14 cellular contexts compared by ENCODE assay signal in genomic region chr6:137241481-137242011, GRCh38. TPM values are rescaled to one million over a fixed set of nuclear protein-coding genes. Genes with fewer than 3 reads are reported as not detected.
DNase-seq lines count a peak whose midpoint lies in the region; ATAC-seq and TF ChIP-seq lines count a peak whose summit lies in the region.
"Had no signal": no experiment of that assay in that cellular context is flagged by ENCODE, and none has a peak within 500 bp of the region (broad histone marks: within the 10 kb centered on the region; RNA-seq: fewer than 3 reads in every experiment).

No MANE protein-coding gene starts in this region.

- H3K9me3 ChIP-seq in PC-9 (ENCODE audit: insufficient read depth, low read depth) = peaks cover 13% of the 10 kb centered on the region; the same call in 1 of the 2 replicates
- H3K9me3 ChIP-seq in mucosa of descending colon = no peaks in the 10 kb centered on the region

- peak overlapping the region; percentile 25; the same call in 1 of the 2 replicates for H3K27ac ChIP-seq in 22Rv1
- H3K27ac ChIP-seq in PC-9 = peak overlapping the region; percentile 59

- peaks cover 27% of the 10 kb centered on the region for H3K4me1 Mint-ChIP-seq in Calu3 (ENCODE audit: low read depth, unreplicated experiment)

- POLR2A ChIA-PET in PC-9 (lab: Charles Lee; ENCODE audit: unreplicated experiment) = interaction anchor here (0.5 kb wide), 1 partner anchor 439 kb away, joined by 3 read pairs; no protein-coding TSS in a partner anchor

- ATAC-seq in mucosa of descending colon (peak; percentile 87), GM21528 (IDR thresholded peaks at IDR 0.05; ENCODE audit: low FRiP score, unreplicated experiment) (no peak)
- ATAC-seq: esophagus mucosa had no signal

- H3K4me1 ChIP-seq in PC-9 (replicated peaks; ENCODE audit: insufficient read depth) (peaks cover 56% of the 10 kb centered on the region), mucosa of descending colon (ENCODE audit: low read depth) (peaks cover 3% of the 10 kb centered on the region)

- intact Hi-C loops in PC-9 (cut with micrococcal nuclease; ENCODE audit: unreplicated experiment) (no loop called here), mucosa of descending colon (cut with DNase I, micrococcal nuclease) (no loop called here), Calu3 (cut with micrococcal nuclease; ENCODE audit: unreplicated experiment) (no loop called here)

- H3K9me2 ChIP-seq in PC-9 (ENCODE audit: insufficient read depth) = no peaks in the 10 kb centered on the region

- CTCF ChIA-PET in PC-9 (lab: Charles Lee) = interaction anchor here (0.7 kb wide), 1 partner anchor 56 kb away, joined by 3 read pairs; no protein-coding TSS in a partner anchor
- CTCF ChIA-PET in Calu3 (lab: Charles Lee) = interaction anchor here (0.6 kb wide), 1 partner anchor 776 kb away, joined by 3 read pairs; no protein-coding TSS in a partner anchor

- no peaks in the 10 kb centered on the region for H4K20me1 ChIP-seq in PC-9 (ENCODE audit: insufficient read depth)

- no peaks in the 10 kb centered on the region for H3K27me3 Mint-ChIP-seq in Calu3 (ENCODE audit: unreplicated experiment)
- H3K27me3 Mint-ChIP-seq: activated T-cell treated with anti-CD3 and anti-CD28 coated beads, Interleukin-2, amount 50 U/mL, for 24 hours had no signal

- no peak for TF ChIP-seq CTCF in 22Rv1 (IDR thresholded peaks at IDR 0.05)
- no peak for TF ChIP-seq CTCF in PC-9 (conservative IDR thresholded peaks at IDR 0.05)
- no peak for TF ChIP-seq CTCF in mucosa of descending colon (IDR thresholded peaks at IDR 0.05)
- TF ChIP-seq CTCF in Calu3 (IDR thresholded peaks at IDR 0.05; ENCODE audit: unreplicated experiment) = no peak

- H3K27me3 ChIP-seq in PC-9 (ENCODE audit: insufficient read depth, low read depth) = no peaks in the 10 kb centered on the region
- H3K27me3 ChIP-seq: MG63 had no signal

- H3K79me2 ChIP-seq in PC-9 (ENCODE audit: low read depth) = no peaks in the 10 kb centered on the region

- H3K4me3 ChIP-seq in PC-9 (no peak overlapping the region), mucosa of descending colon (no peak overlapping the region)
- H3K4me3 ChIP-seq: MG63 had no signal

- BruUV-seq in PC-9 (replicated peaks; lab: Mats Ljungman, UMichigan) = no TSS peak
- no TSS peak for BruUV-seq in Calu3 (replicated peaks; lab: Mats Ljungman, UMichigan)

- H3K27ac Mint-ChIP-seq in Calu3 (ENCODE audit: unreplicated experiment) = no peak overlapping the region
- H3K27ac Mint-ChIP-seq: activated T-cell treated with anti-CD3 and anti-CD28 coated beads, Interleukin-2, amount 50 U/mL, for 24 hours had no signal

- DNase-seq in PC-9 (peak in 1 of 2 experiments; percentile 81), epidermal melanocyte (ENCODE audit: insufficient read length, low spot score) (peak; percentile 33), mucosa of descending colon (no peak), Calu3 (no peak), nucleus accumbens (lab: John Stamatoyannopoulos, UW) (no peak), pons (ENCODE audit: low spot score) (no peak)
- DNase-seq: activated T-cell treated with anti-CD3 and anti-CD28 coated beads, Interleukin-2, amount 50 U/mL, for 24 hours; MG63; NCI-H345; stimulated activated CD4-positive, alpha-beta T cell treated with anti-CD3 and anti-CD28 coated beads, Interleukin-2, amount 100 ng/mL, for 24 hours; stimulated activated naive CD4-positive, alpha-beta T cell treated with Interleukin-2 at 50 U/mL for 16 hours had no signal

- H3F3A ChIP-seq in PC-9 (ENCODE audit: insufficient read depth, low read depth) = peaks cover 42% of the 10 kb centered on the region

- H3K36me3 Mint-ChIP-seq in Calu3 (ENCODE audit: insufficient read depth, unreplicated experiment) = no peaks in the 10 kb centered on the region

- H2AFZ ChIP-seq in PC-9 = no peak overlapping the region

- H3K4me3 Mint-ChIP-seq in Calu3 (ENCODE audit: low read depth, unreplicated experiment) = no peak overlapping the region
- H3K4me3 Mint-ChIP-seq: activated T-cell treated with anti-CD3 and anti-CD28 coated beads, Interleukin-2, amount 50 U/mL, for 24 hours had no signal

- H3K36me3 ChIP-seq in PC-9 (ENCODE audit: low read depth) (no peaks in the 10 kb centered on the region), mucosa of descending colon (ENCODE audit: low read depth) (no peaks in the 10 kb centered on the region)
- H3K36me3 ChIP-seq: MG63 had no signal

- H3K4me2 ChIP-seq in PC-9 = peak overlapping the region; percentile 3; the same call in 1 of the 2 replicates

- peaks cover 4% of the 10 kb centered on the region for H3K9me3 Mint-ChIP-seq in Calu3 (ENCODE audit: low read depth, unreplicated experiment)

RNA-seq across cellular contexts. Expression of gene IFNGR1, which starts 22.4 kb away (rescaled TPM):
- 17.9 and 19.5 TPM in 2 replicates for total RNA-seq in PC-9 (2021)
- 100 to 1,000 TPM in 1 of 3 donors, 10 to 100 TPM in 2; 77.1 to 133 (median 97.6) TPM for total RNA-seq in mucosa of descending colon
- total RNA-seq in Calu3 (2022) = 22.6 and 26.4 TPM in 2 replicates
